3 cellular contexts compared by ENCODE assay signal in genomic region chr10:70954777-70955176, GRCh38.
TF ChIP-seq lines count a peak whose summit lies in the region.

No MANE protein-coding gene starts in this region.

TF ChIP-seq in K562, 482 proteins besides CTCF, POLR2A, EP300 and RAD21:
- no peak for TF ChIP-seq HNRNPH1 (optimal IDR thresholded peaks at IDR 0.05; ENCODE audit: low read depth, low read length)
- TF ChIP-seq TRIM28 (IDR thresholded peaks at IDR 0.05): no peak
- TF ChIP-seq ZFP36 (IDR thresholded peaks at IDR 0.05; ENCODE audit: low read depth, low read length, partially characterized antibody): peak; percentile 60
- TF ChIP-seq E2F6 (IDR thresholded peaks at IDR 0.05; ENCODE audit: borderline replicate concordance in 1 of 2, extremely low read depth in 1 of 2, insufficient read depth in 1 of 2, insufficient read length in 1 of 2, low read depth in 1 of 2, low read length in 1 of 2, poor library complexity in 1 of 2, severe bottlenecking in 1 of 2): no peak
- TF ChIP-seq, protein P1, sequence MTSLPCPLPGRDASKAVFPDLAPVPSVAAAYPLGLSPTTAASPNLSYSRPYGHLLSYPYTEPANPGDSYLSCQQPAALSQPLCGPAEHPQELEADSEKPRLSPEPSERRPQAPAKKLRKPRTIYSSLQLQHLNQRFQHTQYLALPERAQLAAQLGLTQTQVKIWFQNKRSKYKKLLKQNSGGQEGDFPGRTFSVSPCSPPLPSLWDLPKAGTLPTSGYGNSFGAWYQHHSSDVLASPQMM (CRISPR knock-in tag; IDR thresholded peaks at IDR 0.05): no peak
- no peak for TF ChIP-seq YBX1 (IDR thresholded peaks at IDR 0.05)
- TF ChIP-seq RBM25 (IDR thresholded peaks at IDR 0.05; ENCODE audit: low read depth, low read length, severe bottlenecking): peak; percentile 46
- no peak for TF ChIP-seq POLR3A (IDR thresholded peaks at IDR 0.05; ENCODE audit: borderline replicate concordance, extremely low read depth, insufficient read depth, insufficient read length)
- TF ChIP-seq ILF3 (IDR thresholded peaks at IDR 0.05; ENCODE audit: borderline replicate concordance): no peak
- no peak for TF ChIP-seq ZSCAN29 (IDR thresholded peaks at IDR 0.05)
- TF ChIP-seq RREB1 (CRISPR knock-in tag; IDR thresholded peaks at IDR 0.05): no peak
- TF ChIP-seq TCF7L2 (IDR thresholded peaks at IDR 0.05; ENCODE audit: low read depth, low read length): no peak

TF ChIP-seq in H1, 55 proteins besides CTCF, POLR2A, EP300 and RAD21:
- TF ChIP-seq SIRT6 (IDR thresholded peaks at IDR 0.05; ENCODE audit: low read length): no peak
- TF ChIP-seq NRF1 (IDR thresholded peaks at IDR 0.05; ENCODE audit: low read depth, low read length): no peak
- TF ChIP-seq RFX5 (IDR thresholded peaks at IDR 0.05; ENCODE audit: borderline replicate concordance, low read depth, low read length): no peak
- TF ChIP-seq NANOG (IDR thresholded peaks at IDR 0.05; ENCODE audit: insufficient read depth, low read depth, low read length, poor library complexity, severe bottlenecking): no peak
- no peak for TF ChIP-seq SP4 (IDR thresholded peaks at IDR 0.05; ENCODE audit: low read length)
- TF ChIP-seq HDAC6 (IDR thresholded peaks at IDR 0.05; ENCODE audit: low read depth, low read length): no peak
- TF ChIP-seq E2F6 (IDR thresholded peaks at IDR 0.05): no peak
- no peak for TF ChIP-seq SRF (IDR thresholded peaks at IDR 0.05; ENCODE audit: low read depth, low read length)
- no peak for TF ChIP-seq CTBP2 (IDR thresholded peaks at IDR 0.05; ENCODE audit: borderline replicate concordance, insufficient read depth, insufficient read length, low read length)
- no peak for TF ChIP-seq JUND (IDR thresholded peaks at IDR 0.05; ENCODE audit: low read length)
- no peak for TF ChIP-seq HDAC2 (IDR thresholded peaks at IDR 0.05; ENCODE audit: borderline replicate concordance in 1 of 2, low read depth in 2 of 2, low read length in 2 of 2)
- TF ChIP-seq SUZ12 (IDR thresholded peaks at IDR 0.05; ENCODE audit: low read length): no peak
- no peak for TF ChIP-seq TAF1 (IDR thresholded peaks at IDR 0.05; ENCODE audit: low read depth, low read length)
- no peak for TF ChIP-seq EGR1 (IDR thresholded peaks at IDR 0.05; ENCODE audit: borderline replicate concordance, low read depth, low read length)
- no peak for TF ChIP-seq MAX (IDR thresholded peaks at IDR 0.05)
- no peak for TF ChIP-seq SIX5 (IDR thresholded peaks at IDR 0.05; ENCODE audit: low read depth, low read length)

TF ChIP-seq in HepG2, 621 proteins besides CTCF, POLR2A, EP300 and RAD21:
- TF ChIP-seq ZNF768 (CRISPR knock-in tag; IDR thresholded peaks at IDR 0.05) (peak; percentile 63; the same call in 1 of the 2 replicates), NFATC3 (CRISPR knock-in tag; IDR thresholded peaks at IDR 0.05) (no peak)
